ENCODE assay signal across 1 cellular context in genomic region chr1:222713091-222714012, GRCh38.
TF ChIP-seq lines count a peak whose summit lies in the region.

No MANE protein-coding gene starts in this region.

TF ChIP-seq in K562, 482 proteins besides CTCF, POLR2A, EP300 and RAD21 (continued from another document and continues in another):
- TF ChIP-seq TFAP4 (CRISPR knock-in tag; IDR thresholded peaks at IDR 0.05; ENCODE audit: borderline replicate concordance) (peak; percentile 63; the same call in 1 of the 2 replicates), MLX (CRISPR knock-in tag; conservative IDR thresholded peaks at IDR 0.05) (no peak), JUND (IDR thresholded peaks at IDR 0.05; ENCODE audit: borderline replicate concordance, low read depth, low read length) (peak; percentile 68), JUND (tag; IDR thresholded peaks at IDR 0.05; ENCODE audit: borderline replicate concordance, low read depth, low read length) (no peak; the same call in 2 of the 3 replicates), ZNF217 (CRISPR knock-in tag; IDR thresholded peaks at IDR 0.05) (no peak), ARID3B (CRISPR knock-in tag; IDR thresholded peaks at IDR 0.05; ENCODE audit: borderline replicate concordance) (no peak), SNAPC5 (CRISPR knock-in tag; IDR thresholded peaks at IDR 0.05) (no peak), NKRF (IDR thresholded peaks at IDR 0.05; ENCODE audit: borderline replicate concordance) (peak; percentile 10; the same call in 1 of the 2 replicates), MXI1 (IDR thresholded peaks at IDR 0.05; ENCODE audit: low read depth, low read length) (peak; percentile 42; the same call in 1 of the 2 replicates), POLR2AphosphoS2 (IDR thresholded peaks at IDR 0.05; ENCODE audit: low read length) (no peak), ZNF830 (CRISPR knock-in tag; IDR thresholded peaks at IDR 0.05) (no peak), USF2 (CRISPR knock-in tag; IDR thresholded peaks at IDR 0.05) (no peak), TAF9B (IDR thresholded peaks at IDR 0.05; ENCODE audit: partially characterized antibody) (peak; percentile 67), SRF (CRISPR knock-in tag; IDR thresholded peaks at IDR 0.05) (no peak; a peak in 2 of 4 replicates), GABPB2 (CRISPR knock-in tag; conservative IDR thresholded peaks at IDR 0.05) (no peak), KDM4B (IDR thresholded peaks at IDR 0.05; ENCODE audit: borderline replicate concordance in 2 of 2, low read depth in 1 of 2) (no peak; a peak in 1 of 4 replicates), MYC (IDR thresholded peaks at IDR 0.05; ENCODE audit: low read depth, low read length) (peak; percentile 56; the same call in 1 of the 2 replicates), MYC (CRISPR knock-in tag; IDR thresholded peaks at IDR 0.05; ENCODE audit: borderline replicate concordance, low read depth) (no peak), HMGXB4 (CRISPR knock-in tag; IDR thresholded peaks at IDR 0.05) (no peak), PHF8 (IDR thresholded peaks at IDR 0.05; ENCODE audit: borderline replicate concordance, low read length) (peak; percentile 60), KAT8 (IDR thresholded peaks at IDR 0.05; ENCODE audit: low read depth) (no peak), RUNX1 (IDR thresholded peaks at IDR 0.05; ENCODE audit: low read depth) (no peak), SUPT5H (IDR thresholded peaks at IDR 0.05) (peak; percentile 74), ZC3H4 (CRISPR knock-in tag; IDR thresholded peaks at IDR 0.05; ENCODE audit: borderline replicate concordance) (no peak), ETV6 (IDR thresholded peaks at IDR 0.05; ENCODE audit: borderline replicate concordance in 1 of 2, low read depth in 2 of 2, low read length in 1 of 2) (no peak; a peak in 1 of 4 replicates), ETV6 (CRISPR knock-in tag; IDR thresholded peaks at IDR 0.05; ENCODE audit: borderline replicate concordance) (no peak), FOXK1 (CRISPR knock-in tag; IDR thresholded peaks at IDR 0.05; ENCODE audit: borderline replicate concordance) (peak; percentile 99), RHOXF2B (CRISPR knock-in tag; conservative IDR thresholded peaks at IDR 0.05) (no peak), MEF2D (tag; conservative IDR thresholded peaks at IDR 0.05; ENCODE audit: low read depth) (no peak), KLF16 (IDR thresholded peaks at IDR 0.05) (no peak), EGR1 (conservative IDR thresholded peaks at IDR 0.05) (peak; percentile 87), ERF (CRISPR knock-in tag; IDR thresholded peaks at IDR 0.05) (0 out of 2 replicates have a peak, but pooled peaks have one; percentile 38), ZNF407 (IDR thresholded peaks at IDR 0.05; ENCODE audit: low read depth) (no peak), THRAP3 (IDR thresholded peaks at IDR 0.05; ENCODE audit: borderline replicate concordance) (0 out of 2 replicates have a peak, but pooled peaks have one; percentile 72), HSF4 (CRISPR knock-in tag; IDR thresholded peaks at IDR 0.05; ENCODE audit: borderline replicate concordance) (no peak), HDAC3 (IDR thresholded peaks at IDR 0.05; ENCODE audit: borderline replicate concordance, partially characterized antibody) (peak; percentile 10), HNRNPLL (IDR thresholded peaks at IDR 0.05; ENCODE audit: low read depth, low read length, poor library complexity, severe bottlenecking) (no peak), ZBTB2 (IDR thresholded peaks at IDR 0.05) (peak; percentile 92), MECOM (CRISPR knock-in tag; IDR thresholded peaks at IDR 0.05) (no peak), HMGN3 (IDR thresholded peaks at IDR 0.05; ENCODE audit: borderline replicate concordance, extremely low read depth, insufficient read length, low read depth, low read length) (peak; percentile 65), ZNF778 (CRISPR knock-in tag; IDR thresholded peaks at IDR 0.05) (no peak), ZNF282 (CRISPR knock-in tag; IDR thresholded peaks at IDR 0.05) (no peak), RFX5 (IDR thresholded peaks at IDR 0.05; ENCODE audit: low read depth, low read length) (no peak), LCOR (CRISPR knock-in tag; IDR thresholded peaks at IDR 0.05) (no peak)
